Comparison of ENCODE assay signal across 29 cellular contexts in the genomic region with DNA sequence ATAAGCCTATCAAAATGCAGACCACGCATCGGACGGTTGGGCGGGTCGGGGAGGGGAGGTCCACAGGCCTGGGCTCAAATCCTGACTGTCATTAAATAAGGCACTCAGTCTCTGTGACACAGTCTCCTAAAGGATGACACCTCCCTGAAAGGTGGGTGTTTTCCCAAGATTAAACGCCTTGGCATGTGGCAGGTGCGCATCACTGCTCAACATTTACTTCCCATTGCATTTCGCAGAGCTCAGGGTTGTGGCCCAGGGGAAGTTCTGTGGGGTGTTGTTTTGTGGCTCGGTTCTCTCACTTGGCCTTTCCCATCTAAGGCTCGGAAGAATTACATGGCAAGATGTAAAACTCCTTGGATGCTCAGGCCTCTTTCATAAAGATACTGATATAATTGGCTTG.
A peak's percentile ranks its signal among the peaks of the same experiment; 100 is the strongest.
DNase-seq lines count a peak whose midpoint lies in the region; ATAC-seq, FAIRE-seq and TF ChIP-seq lines count a peak whose summit lies in the region.
"Had no signal": no experiment of that assay in that cellular context is flagged by ENCODE, and none has a peak within 500 bp of the region (broad histone marks: within the 10 kb centered on the region; RNA-seq: fewer than 3 reads in every experiment).

No MANE protein-coding gene starts in this region.

- CTCF ChIA-PET in activated CD4-positive, alpha-beta memory T cell treated with anti-CD3 and anti-CD28 coated beads for 36 hours (lab: Charles Lee): no interaction called here
- CTCF ChIA-PET in activated CD4-positive, alpha-beta memory T cell treated with anti-CD3 and anti-CD28 coated beads, Interleukin-2, amount 10 ng/mL, durations not matched to agents 7 days and 5 days (lab: Charles Lee): no interaction called here
- CTCF ChIA-PET in CD8-positive, alpha-beta memory T cell (lab: Charles Lee): interaction anchor here (1.1 kb wide), 1 partner anchor 23 kb away, joined by 3 read pairs; no protein-coding TSS in a partner anchor
- CTCF ChIA-PET in K562 (lab: Yijun Ruan, JAX; ENCODE audit: low intra/inter-chr PET ratio): no interaction called here

- H4K12ac ChIP-seq in trophoblast cell (ENCODE audit: low read depth, low read length): no peak overlapping the region

- H2BK5ac ChIP-seq in trophoblast cell (ENCODE audit: low read depth, low read length, poor library complexity): no peak overlapping the region

- peak overlapping the region; percentile 49 for H3K4ac ChIP-seq in trophoblast cell (ENCODE audit: low read depth, low read length)

- no peak overlapping the region for H2AK5ac ChIP-seq in trophoblast cell (ENCODE audit: low read length)

- TSS peak; percentile 70 for BruUV-seq in K562 (replicated peaks; lab: Mats Ljungman, UMichigan)

- H3K4me1 ChIP-seq in CD8-positive, alpha-beta memory T cell (ENCODE audit: insufficient read depth, low read length): peaks cover 57% of the 10 kb centered on the region
- H3K4me1 ChIP-seq in K562 (replicated peaks in 1 of 2; ENCODE audit: control insufficient read depth in 2 of 2, insufficient read depth in 2 of 2, low read length in 2 of 2) (no peaks in the 10 kb centered on the region), trophoblast cell (ENCODE audit: control insufficient read depth in 1 of 2, insufficient read depth in 2 of 2, low read length in 2 of 2) (peaks cover 13 to 19% of the 10 kb centered on the region in 2 experiments)
- H3K4me1 ChIP-seq: A549, breast epithelium had no signal

- H3K9me1 ChIP-seq in K562 (ENCODE audit: control insufficient read depth, insufficient read depth, low read length): no peaks in the 10 kb centered on the region

- H3K4me2 ChIP-seq in K562 (ENCODE audit: insufficient read depth, low read length) (peak overlapping the region; percentile 82), trophoblast cell (ENCODE audit: low read length) (no peak overlapping the region)
- H3K4me2 ChIP-seq: A549 had no signal

- H3K9ac ChIP-seq in K562 (ENCODE audit: insufficient read depth in 1 of 2, low read depth in 2 of 2, low read length in 2 of 2): peak overlapping the region; percentile 18 to 52; a peak in 3 of 4 replicates
- H3K9ac ChIP-seq in trophoblast cell (ENCODE audit: low read length): no peak overlapping the region

- no peak for FAIRE-seq in K562 (lab: Jason Lieb, UNC)
- FAIRE-seq: A549 had no signal

- H3K9me3 Mint-ChIP-seq in activated CD4-positive, alpha-beta memory T cell treated with anti-CD3 and anti-CD28 coated beads for 36 hours: no peaks in the 10 kb centered on the region
- H3K9me3 Mint-ChIP-seq in activated CD4-positive, alpha-beta memory T cell treated with anti-CD3 and anti-CD28 coated beads, Interleukin-2, amount 10 ng/mL, durations not matched to agents 7 days and 5 days: no peaks in the 10 kb centered on the region
- H3K9me3 Mint-ChIP-seq in CD8-positive, alpha-beta memory T cell: no peaks in the 10 kb centered on the region
- H3K9me3 Mint-ChIP-seq: nephron; stimulated activated memory B cell treated with anti-CD40 and anti-IgM and Interleukin-4, amounts not matched to agents 10 μg/mL and 1 μg/mL and 100 μg/mL, for 72 hours had no signal

- peaks cover 5% of the 10 kb centered on the region for H3K79me1 ChIP-seq in trophoblast cell (ENCODE audit: low read length)

- peaks cover 24% of the 10 kb centered on the region for H3K36me3 Mint-ChIP-seq in activated CD4-positive, alpha-beta memory T cell treated with anti-CD3 and anti-CD28 coated beads for 36 hours
- peaks cover 45% of the 10 kb centered on the region for H3K36me3 Mint-ChIP-seq in activated CD4-positive, alpha-beta memory T cell treated with anti-CD3 and anti-CD28 coated beads, Interleukin-2, amount 10 ng/mL, durations not matched to agents 7 days and 5 days (ENCODE audit: low read depth)
- peaks cover 11 to 40% (median 13%) of the 10 kb centered on the region in 3 donors for H3K36me3 Mint-ChIP-seq in CD8-positive, alpha-beta memory T cell

- H3K4me3 Mint-ChIP-seq in activated CD4-positive, alpha-beta memory T cell treated with anti-CD3 and anti-CD28 coated beads for 36 hours: no peak overlapping the region
- H3K4me3 Mint-ChIP-seq in activated CD4-positive, alpha-beta memory T cell treated with anti-CD3 and anti-CD28 coated beads, Interleukin-2, amount 10 ng/mL, durations not matched to agents 7 days and 5 days: no peak overlapping the region
- H3K4me3 Mint-ChIP-seq in CD8-positive, alpha-beta memory T cell: no peak overlapping the region
- H3K4me3 Mint-ChIP-seq: nephron; stimulated activated memory B cell treated with anti-CD40 and anti-IgM and Interleukin-4, amounts not matched to agents 10 μg/mL and 1 μg/mL and 100 μg/mL, for 72 hours had no signal

- 16% methylated on average over 10 of the region's 10 CpGs for WGBS in K562 (ENCODE audit: insufficient coverage, low coverage, missing lambda C conversion rate)
- WGBS in trophoblast cell (ENCODE audit: extremely low coverage, insufficient coverage, insufficient read length): no CpG with 5 or more reads among the region's 10 CpGs

- peaks cover 6% of the 10 kb centered on the region for H3K36me3 ChIP-seq in CD8-positive, alpha-beta memory T cell (ENCODE audit: insufficient read depth, low read length)
- H3K36me3 ChIP-seq in K562 (ENCODE audit: control insufficient read depth, insufficient read depth, low read length): peaks cover 18% of the 10 kb centered on the region; the same call in 1 of the 3 replicates
- H3K36me3 ChIP-seq in trophoblast cell (ENCODE audit: control insufficient read depth in 1 of 2, insufficient read depth in 2 of 2, low read length in 2 of 2): peaks cover 4 to 5% of the 10 kb centered on the region in 2 experiments
- H3K36me3 ChIP-seq: breast epithelium, ovary had no signal

- TF ChIP-seq CTCF in K562 (IDR thresholded peaks at IDR 0.05 in 2 of 3, conservative IDR thresholded peaks at IDR 0.05 in 1 of 3; ENCODE audit: insufficient read depth in 2 of 3, low read depth in 1 of 3, low read length in 3 of 3) (no peak), omental fat pad (IDR thresholded peaks at IDR 0.05) (no peak)

- no peak overlapping the region for H3K23ac ChIP-seq in trophoblast cell (ENCODE audit: low read length)

- H3K79me2 ChIP-seq in K562 (ENCODE audit: control insufficient read depth, insufficient read depth, low read length): peaks cover 24% of the 10 kb centered on the region
- peaks cover 9% of the 10 kb centered on the region for H3K79me2 ChIP-seq in trophoblast cell (ENCODE audit: control insufficient read depth, insufficient read depth, low read length, poor library complexity)

- no peak overlapping the region for H2BK120ac ChIP-seq in trophoblast cell (ENCODE audit: insufficient read depth, low read length, poor library complexity)

- in situ Hi-C loops in K562 (cut with MboI): no loop called here

- H3K4me1 Mint-ChIP-seq in activated CD4-positive, alpha-beta memory T cell treated with anti-CD3 and anti-CD28 coated beads for 36 hours (ENCODE audit: low read depth): peaks cover 79% of the 10 kb centered on the region
- peaks cover 43% of the 10 kb centered on the region for H3K4me1 Mint-ChIP-seq in activated CD4-positive, alpha-beta memory T cell treated with anti-CD3 and anti-CD28 coated beads, Interleukin-2, amount 10 ng/mL, durations not matched to agents 7 days and 5 days
- peaks cover 81 to 91% (median 90%) of the 10 kb centered on the region in 3 donors for H3K4me1 Mint-ChIP-seq in CD8-positive, alpha-beta memory T cell
- H3K4me1 Mint-ChIP-seq: nephron had no signal

- no peaks in the 10 kb centered on the region for H4K20me1 ChIP-seq in K562 (replicated peaks; ENCODE audit: control insufficient read depth, insufficient read depth, low read length)

- H4K91ac ChIP-seq in trophoblast cell (ENCODE audit: low read depth, low read length): no peak overlapping the region

- intact Hi-C loops in activated CD4-positive, alpha-beta memory T cell treated with anti-CD3 and anti-CD28 coated beads for 36 hours (cut with micrococcal nuclease): loop anchor here (10.0 kb wide), 1 partner anchor 177 kb away; no protein-coding TSS in a partner anchor
- intact Hi-C loops in K562 (cut with micrococcal nuclease): loop anchor here (5.0 kb wide), 1 partner anchor 55 kb away; no protein-coding TSS in a partner anchor

- POLR2A ChIA-PET in activated CD4-positive, alpha-beta memory T cell treated with anti-CD3 and anti-CD28 coated beads for 36 hours (lab: Charles Lee): no interaction called here
- POLR2A ChIA-PET in activated CD4-positive, alpha-beta memory T cell treated with anti-CD3 and anti-CD28 coated beads, Interleukin-2, amount 10 ng/mL, durations not matched to agents 7 days and 5 days (lab: Charles Lee): interaction anchor here (0.9 to 1.5 kb wide), 2 partner anchors 10 to 12 kb away, joined by 3 to 4 read pairs; no protein-coding TSS in a partner anchor
- POLR2A ChIA-PET in CD8-positive, alpha-beta memory T cell (lab: Charles Lee): no interaction called here
- POLR2A ChIA-PET in K562 (lab: Yijun Ruan, JAX): interaction anchor here (0.9 to 1.6 kb wide), 5 partner anchors 10 to 61 kb away, joined by 3 to 4 read pairs (median 3); no protein-coding TSS in a partner anchor

- no peak overlapping the region for H3K18ac ChIP-seq in trophoblast cell (ENCODE audit: low read length)

- ATAC-seq in K562: peak; percentile 13
- ATAC-seq in omental fat pad (ENCODE audit: low FRiP score): no peak
- ATAC-seq: A549; activated CD4-positive, CD25-positive, alpha-beta regulatory T cell treated with anti-CD3 and anti-CD28 coated beads, Interleukin-2, amount 50 U/mL, for 24 hours; left colon; PC-3; stimulated activated memory B cell treated with anti-CD40 and anti-IgM and Interleukin-4, amounts not matched to agents 10 μg/mL and 1 μg/mL and 100 μg/mL, for 72 hours had no signal

- H2AFZ ChIP-seq in K562 (ENCODE audit: low read depth, low read length): peak overlapping the region; percentile 62; the same call in 1 of the 2 replicates
- H2AFZ ChIP-seq in trophoblast cell (ENCODE audit: insufficient read depth, low read length, poor library complexity): no peak overlapping the region

- H2BK12ac ChIP-seq in trophoblast cell (ENCODE audit: low read length): no peak overlapping the region

- H3K27ac ChIP-seq in CD8-positive, alpha-beta memory T cell (ENCODE audit: low read depth, low read length): no peak overlapping the region
- H3K27ac ChIP-seq in K562 (ENCODE audit: extremely low read depth, low read depth, low read length) (peak overlapping the region; percentile 56), trophoblast cell (ENCODE audit: low read depth, low read length) (no peak overlapping the region)
- H3K27ac ChIP-seq: A549, breast epithelium, ovary, SK-N-MC, suprapubic skin had no signal

- no peaks in the 10 kb centered on the region for H3K27me3 Mint-ChIP-seq in activated CD4-positive, alpha-beta memory T cell treated with anti-CD3 and anti-CD28 coated beads for 36 hours
- H3K27me3 Mint-ChIP-seq in activated CD4-positive, alpha-beta memory T cell treated with anti-CD3 and anti-CD28 coated beads, Interleukin-2, amount 10 ng/mL, durations not matched to agents 7 days and 5 days: no peaks in the 10 kb centered on the region
- H3K27me3 Mint-ChIP-seq in CD8-positive, alpha-beta memory T cell: peaks cover 0 to 2% of the 10 kb centered on the region in 2 donors
- H3K27me3 Mint-ChIP-seq: stimulated activated memory B cell treated with anti-CD40 and anti-IgM and Interleukin-4, amounts not matched to agents 10 μg/mL and 1 μg/mL and 100 μg/mL, for 72 hours had no signal

- TF ChIP-seq RAD21 in K562 (CRISPR knock-in tag; conservative IDR thresholded peaks at IDR 0.05 in 1 of 2, IDR thresholded peaks at IDR 0.05 in 1 of 2): no peak

- no peak for TF ChIP-seq POLR2A in K562 (conservative IDR thresholded peaks at IDR 0.05)

- no peak overlapping the region for H3K4me3 ChIP-seq in CD8-positive, alpha-beta memory T cell (ENCODE audit: low read length)
- peak overlapping the region; percentile 48 for H3K4me3 ChIP-seq in K562
- no peak overlapping the region for H3K4me3 ChIP-seq in trophoblast cell (ENCODE audit: low read depth, low read length)
- H3K4me3 ChIP-seq: A549, breast epithelium, ovary, SK-N-MC, suprapubic skin had no signal

- H3K9me3 ChIP-seq in CD8-positive, alpha-beta memory T cell (ENCODE audit: low read length): no peaks in the 10 kb centered on the region
- H3K9me3 ChIP-seq in K562 (replicated peaks; ENCODE audit: control insufficient read depth, insufficient read depth, low read depth, low read length) (no peaks in the 10 kb centered on the region), trophoblast cell (ENCODE audit: insufficient read depth, low read depth, low read length) (peaks cover 2% of the 10 kb centered on the region)
- H3K9me3 ChIP-seq: A549, breast epithelium, ovary, suprapubic skin had no signal

- peak overlapping the region; percentile 40 for H3K27ac Mint-ChIP-seq in activated CD4-positive, alpha-beta memory T cell treated with anti-CD3 and anti-CD28 coated beads for 36 hours
- no peak overlapping the region for H3K27ac Mint-ChIP-seq in activated CD4-positive, alpha-beta memory T cell treated with anti-CD3 and anti-CD28 coated beads, Interleukin-2, amount 10 ng/mL, durations not matched to agents 7 days and 5 days
- H3K27ac Mint-ChIP-seq in CD8-positive, alpha-beta memory T cell: peak overlapping the region; percentile 2 to 97 (median 65)
- H3K27ac Mint-ChIP-seq: nephron; stimulated activated memory B cell treated with anti-CD40 and anti-IgM and Interleukin-4, amounts not matched to agents 10 μg/mL and 1 μg/mL and 100 μg/mL, for 72 hours had no signal

- no peaks in the 10 kb centered on the region for H3K27me3 ChIP-seq in CD8-positive, alpha-beta memory T cell (ENCODE audit: insufficient read depth, low read length, poor library complexity, severe bottlenecking)
- H3K27me3 ChIP-seq in K562 (ENCODE audit: control insufficient read depth in 2 of 2, insufficient read depth in 2 of 2, low read length in 2 of 2) (no peaks in the 10 kb centered on the region), trophoblast cell (ENCODE audit: insufficient read depth, low read length) (no peaks in the 10 kb centered on the region)
- H3K27me3 ChIP-seq: breast epithelium, ovary, suprapubic skin had no signal

- DNase-seq in activated CD4-positive, alpha-beta memory T cell treated with anti-CD3 and anti-CD28 coated beads for 36 hours: no peak
- no peak for DNase-seq in activated CD4-positive, alpha-beta memory T cell treated with anti-CD3 and anti-CD28 coated beads, Interleukin-2, amount 10 ng/mL, durations not matched to agents 7 days and 5 days
- DNase-seq in CD8-positive, alpha-beta memory T cell: no peak
- DNase-seq in K562 (ENCODE audit: extremely low read depth in 1 of 4, low spot score in 3 of 4): peak in 1 of 4 experiments; percentile 30
- DNase-seq in trophoblast cell: peak; percentile 76 to 86
- no peak for DNase-seq in omental fat pad (ENCODE audit: low spot score)
- no peak for DNase-seq in CD1c-positive myeloid dendritic cell (ENCODE audit: extremely low spot score)
- no peak for DNase-seq in NCI-H1048 (lab: John Stamatoyannopoulos, UW)
- DNase-seq: activated naive CD4-positive, alpha-beta T cell treated with anti-CD3 and anti-CD28 coated beads, Interleukin-2, amount 50 U/mL, for 16 hours; anterior cingulate cortex; DMS153; GOT3; hippocampal formation; KBM-7; left colon; NCI-H1092 treated with DMSO at 0.1 percent for 48 hours; NCI-H1930; NCI-H524; ovary; PC-3; stimulated activated CD4-positive, alpha-beta T cell treated with anti-CD3 and anti-CD28 coated beads, Interleukin-15, amount 100 ng/mL, for 24 hours; T-helper 2 cell had no signal

- no peak overlapping the region for H4K8ac ChIP-seq in trophoblast cell (ENCODE audit: low read depth, low read length)

- no peak overlapping the region for H3K14ac ChIP-seq in trophoblast cell (ENCODE audit: low read length)

- no peak for TF ChIP-seq EP300 in K562 (IDR thresholded peaks at IDR 0.05; ENCODE audit: low read length)

Comparison
In these comparisons a context has a peak if more than half of its experiments do, and no peak if none do; other contexts are left out.
1. POLR2A ChIA-PET loops: an anchor here in activated CD4-positive, alpha-beta memory T cell treated with anti-CD3 and anti-CD28 coated beads, Interleukin-2, amount 10 ng/mL, durations not matched to agents 7 days and 5 days (0.9 to 1.5 kb wide) and K562 (0.9 to 1.6 kb wide); none called in activated CD4-positive, alpha-beta memory T cell treated with anti-CD3 and anti-CD28 coated beads for 36 hours and CD8-positive, alpha-beta memory T cell.
2. DNase-seq: peak in trophoblast cell (2 of 2); none in activated CD4-positive, alpha-beta memory T cell treated with anti-CD3 and anti-CD28 coated beads for 36 hours (single experiment), activated CD4-positive, alpha-beta memory T cell treated with anti-CD3 and anti-CD28 coated beads, Interleukin-2, amount 10 ng/mL, durations not matched to agents 7 days and 5 days (single experiment), CD8-positive, alpha-beta memory T cell (0 of 5), omental fat pad (single experiment), CD1c-positive myeloid dendritic cell (single experiment) and NCI-H1048 (single experiment).